1 cellular context compared by ENCODE assay signal in genomic region chr5:178859625-178860521, GRCh38.
A peak's percentile ranks its signal among the peaks of the same experiment; 100 is the strongest.
TF ChIP-seq lines count a peak whose summit lies in the region.

ZNF354B (plus strand) TSS chr5:178859953; CDS start chr5:178861048, 1,095 bp downstream.

TF ChIP-seq in HEK293, 187 proteins besides CTCF, POLR2A, EP300 and RAD21 (continued from another document and continues in another):
- no peak for TF ChIP-seq ZNF26 (tag by site-specific recombination; IDR thresholded peaks at IDR 0.05)
- peak; percentile 42; the same call in 1 of the 2 replicates for TF ChIP-seq KLF10 (tag by site-specific recombination; IDR thresholded peaks at IDR 0.05)
- no peak for TF ChIP-seq ZBTB49 (tag by site-specific recombination; IDR thresholded peaks at IDR 0.05; ENCODE audit: low read depth)
- no peak for TF ChIP-seq ZNF248 (tag by site-specific recombination; IDR thresholded peaks at IDR 0.05)
- TF ChIP-seq ZNF645 (tag by site-specific recombination; IDR thresholded peaks at IDR 0.05) = no peak
- no peak for TF ChIP-seq ZNF366 (tag by site-specific recombination; conservative IDR thresholded peaks at IDR 0.05)
- TF ChIP-seq ZNF624 (tag by site-specific recombination; IDR thresholded peaks at IDR 0.05) = no peak
- no peak for TF ChIP-seq ZNF792 (tag by site-specific recombination; IDR thresholded peaks at IDR 0.05)
- TF ChIP-seq ZNF16 (tag by site-specific recombination; IDR thresholded peaks at IDR 0.05; ENCODE audit: low read depth) = no peak
- TF ChIP-seq AEBP2 (tag by site-specific recombination; IDR thresholded peaks at IDR 0.05; ENCODE audit: borderline replicate concordance) = no peak
- TF ChIP-seq ZNF18 (tag by site-specific recombination; IDR thresholded peaks at IDR 0.05) = no peak
- TF ChIP-seq ZSCAN4 (tag by site-specific recombination; IDR thresholded peaks at IDR 0.05) = no peak
- no peak for TF ChIP-seq ZNF707 (tag by site-specific recombination; IDR thresholded peaks at IDR 0.05)
- peak; percentile 20; the same call in 1 of the 2 replicates for TF ChIP-seq KLF17 (tag by site-specific recombination; IDR thresholded peaks at IDR 0.05)
- no peak for TF ChIP-seq ZNF157 (tag by site-specific recombination; IDR thresholded peaks at IDR 0.05)
- TF ChIP-seq TSHZ1 (tag by site-specific recombination; IDR thresholded peaks at IDR 0.05; ENCODE audit: borderline replicate concordance) = no peak
- no peak; the same call in 1 of the 2 replicates for TF ChIP-seq ZNF561 (tag by site-specific recombination; IDR thresholded peaks at IDR 0.05; ENCODE audit: borderline replicate concordance)
- 0 out of 2 replicates have a peak, but pooled peaks have one; percentile 26 for TF ChIP-seq IKZF3 (tag by site-specific recombination; IDR thresholded peaks at IDR 0.05)
- TF ChIP-seq SCRT1 (tag by site-specific recombination; IDR thresholded peaks at IDR 0.05; ENCODE audit: borderline replicate concordance) = no peak
- TF ChIP-seq ZNF280D (tag by site-specific recombination; IDR thresholded peaks at IDR 0.05) = no peak
- no peak for TF ChIP-seq ZFP41 (tag by site-specific recombination; IDR thresholded peaks at IDR 0.05; ENCODE audit: borderline replicate concordance)
- no peak for TF ChIP-seq ZNF37A (tag by site-specific recombination; IDR thresholded peaks at IDR 0.05)
- TF ChIP-seq REST (tag by site-specific recombination; IDR thresholded peaks at IDR 0.05) = no peak
- TF ChIP-seq INSM2 (tag by site-specific recombination; IDR thresholded peaks at IDR 0.05) = no peak
- TF ChIP-seq ZNF140 (tag by site-specific recombination; IDR thresholded peaks at IDR 0.05) = no peak
- TF ChIP-seq ZNF830 (tag by site-specific recombination; IDR thresholded peaks at IDR 0.05; ENCODE audit: low read depth) = no peak
- peak; percentile 42; the same call in 1 of the 2 replicates for TF ChIP-seq ZNF394 (tag by site-specific recombination; IDR thresholded peaks at IDR 0.05; ENCODE audit: borderline replicate concordance)
- no peak for TF ChIP-seq ZNF10 (tag by site-specific recombination; IDR thresholded peaks at IDR 0.05)
